ENCODE assay signal across 2 cellular contexts in genomic region chr19:1438933-1439358, GRCh38.
TF ChIP-seq lines count a peak whose summit lies in the region.

No MANE protein-coding gene starts in this region.

TF ChIP-seq in A549, 52 proteins besides CTCF, POLR2A, EP300 and RAD21:
- TF ChIP-seq, protein P1, sequence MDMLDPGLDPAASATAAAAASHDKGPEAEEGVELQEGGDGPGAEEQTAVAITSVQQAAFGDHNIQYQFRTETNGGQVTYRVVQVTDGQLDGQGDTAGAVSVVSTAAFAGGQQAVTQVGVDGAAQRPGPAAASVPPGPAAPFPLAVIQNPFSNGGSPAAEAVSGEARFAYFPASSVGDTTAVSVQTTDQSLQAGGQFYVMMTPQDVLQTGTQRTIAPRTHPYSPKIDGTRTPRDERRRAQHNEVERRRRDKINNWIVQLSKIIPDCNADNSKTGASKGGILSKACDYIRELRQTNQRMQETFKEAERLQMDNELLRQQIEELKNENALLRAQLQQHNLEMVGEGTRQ (IDR thresholded peaks at IDR 0.05), result peak; percentile 34; the same call in 1 of the 2 replicates
- TF ChIP-seq HES2 (IDR thresholded peaks at IDR 0.05), result no peak
TF ChIP-seq in A549: peak in this region for 1.

TF ChIP-seq in K562, 482 proteins besides CTCF, POLR2A, EP300 and RAD21:
- TF ChIP-seq, protein P2, sequence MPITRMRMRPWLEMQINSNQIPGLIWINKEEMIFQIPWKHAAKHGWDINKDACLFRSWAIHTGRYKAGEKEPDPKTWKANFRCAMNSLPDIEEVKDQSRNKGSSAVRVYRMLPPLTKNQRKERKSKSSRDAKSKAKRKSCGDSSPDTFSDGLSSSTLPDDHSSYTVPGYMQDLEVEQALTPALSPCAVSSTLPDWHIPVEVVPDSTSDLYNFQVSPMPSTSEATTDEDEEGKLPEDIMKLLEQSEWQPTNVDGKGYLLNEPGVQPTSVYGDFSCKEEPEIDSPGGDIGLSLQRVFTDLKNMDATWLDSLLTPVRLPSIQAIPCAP (CRISPR knock-in tag; IDR thresholded peaks at IDR 0.05; ENCODE audit: borderline replicate concordance), result 0 out of 2 replicates have a peak, but pooled peaks have one; percentile 7
- TF ChIP-seq E2F4 (CRISPR knock-in tag; IDR thresholded peaks at IDR 0.05; ENCODE audit: low read depth) (no peak), HDGF (IDR thresholded peaks at IDR 0.05) (no peak), USF1 (CRISPR knock-in tag; IDR thresholded peaks at IDR 0.05) (peak; percentile 61), YY1 (IDR thresholded peaks at IDR 0.05; ENCODE audit: borderline replicate concordance in 1 of 3, control insufficient read depth in 1 of 3, extremely low read depth in 1 of 3, insufficient read depth in 3 of 3, insufficient read length in 1 of 3, insufficient replicate concordance in 2 of 3, low read depth in 1 of 3, low read length in 2 of 3) (peak in 1 of 3 experiments; percentile 17), ZBTB1 (CRISPR knock-in tag; IDR thresholded peaks at IDR 0.05; ENCODE audit: borderline replicate concordance, low read depth) (0 out of 2 replicates have a peak, but pooled peaks have one; percentile 9), CHD2 (IDR thresholded peaks at IDR 0.05; ENCODE audit: low read depth, low read length) (no peak), GTF2B (IDR thresholded peaks at IDR 0.05; ENCODE audit: extremely low read depth, insufficient read length) (no peak), TRIM25 (IDR thresholded peaks at IDR 0.05; ENCODE audit: borderline replicate concordance) (no peak), ETV6 (IDR thresholded peaks at IDR 0.05; ENCODE audit: borderline replicate concordance in 1 of 2, low read depth in 2 of 2, low read length in 1 of 2) (no peak), ETV6 (CRISPR knock-in tag; IDR thresholded peaks at IDR 0.05; ENCODE audit: borderline replicate concordance) (no peak), GATAD2B (IDR thresholded peaks at IDR 0.05; ENCODE audit: borderline replicate concordance) (no peak), ZBTB7A (IDR thresholded peaks at IDR 0.05; ENCODE audit: borderline replicate concordance, control insufficient read depth, low read depth, low read length) (peak; percentile 51; the same call in 1 of the 2 replicates), ZNF133 (CRISPR knock-in tag; IDR thresholded peaks at IDR 0.05) (no peak), RHOXF2B (CRISPR knock-in tag; conservative IDR thresholded peaks at IDR 0.05) (no peak), TAF1 (IDR thresholded peaks at IDR 0.05; ENCODE audit: control insufficient read depth, extremely low read depth, insufficient read depth, low read length, severe bottlenecking) (peak; percentile 8), HMG20B (CRISPR knock-in tag; IDR thresholded peaks at IDR 0.05) (no peak), HNRNPLL (IDR thresholded peaks at IDR 0.05; ENCODE audit: low read depth, low read length, poor library complexity, severe bottlenecking) (no peak), RAD51 (IDR thresholded peaks at IDR 0.05; ENCODE audit: borderline replicate concordance, low read depth) (peak; percentile 67), RBM39 (optimal IDR thresholded peaks at IDR 0.05; ENCODE audit: low read depth, low read length) (no peak), NUFIP1 (IDR thresholded peaks at IDR 0.05; ENCODE audit: partially characterized antibody) (no peak)
- TF ChIP-seq, protein P3, sequence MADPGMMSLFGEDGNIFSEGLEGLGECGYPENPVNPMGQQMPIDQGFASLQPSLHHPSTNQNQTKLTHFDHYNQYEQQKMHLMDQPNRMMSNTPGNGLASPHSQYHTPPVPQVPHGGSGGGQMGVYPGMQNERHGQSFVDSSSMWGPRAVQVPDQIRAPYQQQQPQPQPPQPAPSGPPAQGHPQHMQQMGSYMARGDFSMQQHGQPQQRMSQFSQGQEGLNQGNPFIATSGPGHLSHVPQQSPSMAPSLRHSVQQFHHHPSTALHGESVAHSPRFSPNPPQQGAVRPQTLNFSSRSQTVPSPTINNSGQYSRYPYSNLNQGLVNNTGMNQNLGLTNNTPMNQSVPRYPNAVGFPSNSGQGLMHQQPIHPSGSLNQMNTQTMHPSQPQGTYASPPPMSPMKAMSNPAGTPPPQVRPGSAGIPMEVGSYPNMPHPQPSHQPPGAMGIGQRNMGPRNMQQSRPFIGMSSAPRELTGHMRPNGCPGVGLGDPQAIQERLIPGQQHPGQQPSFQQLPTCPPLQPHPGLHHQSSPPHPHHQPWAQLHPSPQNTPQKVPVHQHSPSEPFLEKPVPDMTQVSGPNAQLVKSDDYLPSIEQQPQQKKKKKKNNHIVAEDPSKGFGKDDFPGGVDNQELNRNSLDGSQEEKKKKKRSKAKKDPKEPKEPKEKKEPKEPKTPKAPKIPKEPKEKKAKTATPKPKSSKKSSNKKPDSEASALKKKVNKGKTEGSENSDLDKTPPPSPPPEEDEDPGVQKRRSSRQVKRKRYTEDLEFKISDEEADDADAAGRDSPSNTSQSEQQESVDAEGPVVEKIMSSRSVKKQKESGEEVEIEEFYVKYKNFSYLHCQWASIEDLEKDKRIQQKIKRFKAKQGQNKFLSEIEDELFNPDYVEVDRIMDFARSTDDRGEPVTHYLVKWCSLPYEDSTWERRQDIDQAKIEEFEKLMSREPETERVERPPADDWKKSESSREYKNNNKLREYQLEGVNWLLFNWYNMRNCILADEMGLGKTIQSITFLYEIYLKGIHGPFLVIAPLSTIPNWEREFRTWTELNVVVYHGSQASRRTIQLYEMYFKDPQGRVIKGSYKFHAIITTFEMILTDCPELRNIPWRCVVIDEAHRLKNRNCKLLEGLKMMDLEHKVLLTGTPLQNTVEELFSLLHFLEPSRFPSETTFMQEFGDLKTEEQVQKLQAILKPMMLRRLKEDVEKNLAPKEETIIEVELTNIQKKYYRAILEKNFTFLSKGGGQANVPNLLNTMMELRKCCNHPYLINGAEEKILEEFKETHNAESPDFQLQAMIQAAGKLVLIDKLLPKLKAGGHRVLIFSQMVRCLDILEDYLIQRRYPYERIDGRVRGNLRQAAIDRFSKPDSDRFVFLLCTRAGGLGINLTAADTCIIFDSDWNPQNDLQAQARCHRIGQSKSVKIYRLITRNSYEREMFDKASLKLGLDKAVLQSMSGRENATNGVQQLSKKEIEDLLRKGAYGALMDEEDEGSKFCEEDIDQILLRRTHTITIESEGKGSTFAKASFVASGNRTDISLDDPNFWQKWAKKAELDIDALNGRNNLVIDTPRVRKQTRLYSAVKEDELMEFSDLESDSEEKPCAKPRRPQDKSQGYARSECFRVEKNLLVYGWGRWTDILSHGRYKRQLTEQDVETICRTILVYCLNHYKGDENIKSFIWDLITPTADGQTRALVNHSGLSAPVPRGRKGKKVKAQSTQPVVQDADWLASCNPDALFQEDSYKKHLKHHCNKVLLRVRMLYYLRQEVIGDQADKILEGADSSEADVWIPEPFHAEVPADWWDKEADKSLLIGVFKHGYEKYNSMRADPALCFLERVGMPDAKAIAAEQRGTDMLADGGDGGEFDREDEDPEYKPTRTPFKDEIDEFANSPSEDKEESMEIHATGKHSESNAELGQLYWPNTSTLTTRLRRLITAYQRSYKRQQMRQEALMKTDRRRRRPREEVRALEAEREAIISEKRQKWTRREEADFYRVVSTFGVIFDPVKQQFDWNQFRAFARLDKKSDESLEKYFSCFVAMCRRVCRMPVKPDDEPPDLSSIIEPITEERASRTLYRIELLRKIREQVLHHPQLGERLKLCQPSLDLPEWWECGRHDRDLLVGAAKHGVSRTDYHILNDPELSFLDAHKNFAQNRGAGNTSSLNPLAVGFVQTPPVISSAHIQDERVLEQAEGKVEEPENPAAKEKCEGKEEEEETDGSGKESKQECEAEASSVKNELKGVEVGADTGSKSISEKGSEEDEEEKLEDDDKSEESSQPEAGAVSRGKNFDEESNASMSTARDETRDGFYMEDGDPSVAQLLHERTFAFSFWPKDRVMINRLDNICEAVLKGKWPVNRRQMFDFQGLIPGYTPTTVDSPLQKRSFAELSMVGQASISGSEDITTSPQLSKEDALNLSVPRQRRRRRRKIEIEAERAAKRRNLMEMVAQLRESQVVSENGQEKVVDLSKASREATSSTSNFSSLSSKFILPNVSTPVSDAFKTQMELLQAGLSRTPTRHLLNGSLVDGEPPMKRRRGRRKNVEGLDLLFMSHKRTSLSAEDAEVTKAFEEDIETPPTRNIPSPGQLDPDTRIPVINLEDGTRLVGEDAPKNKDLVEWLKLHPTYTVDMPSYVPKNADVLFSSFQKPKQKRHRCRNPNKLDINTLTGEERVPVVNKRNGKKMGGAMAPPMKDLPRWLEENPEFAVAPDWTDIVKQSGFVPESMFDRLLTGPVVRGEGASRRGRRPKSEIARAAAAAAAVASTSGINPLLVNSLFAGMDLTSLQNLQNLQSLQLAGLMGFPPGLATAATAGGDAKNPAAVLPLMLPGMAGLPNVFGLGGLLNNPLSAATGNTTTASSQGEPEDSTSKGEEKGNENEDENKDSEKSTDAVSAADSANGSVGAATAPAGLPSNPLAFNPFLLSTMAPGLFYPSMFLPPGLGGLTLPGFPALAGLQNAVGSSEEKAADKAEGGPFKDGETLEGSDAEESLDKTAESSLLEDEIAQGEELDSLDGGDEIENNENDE (IDR thresholded peaks at IDR 0.05; ENCODE audit: low read depth, low read length), result no peak
- TF ChIP-seq, protein P1 (CRISPR knock-in tag; IDR thresholded peaks at IDR 0.05), result peak; percentile 68
- TF ChIP-seq, protein P4, sequence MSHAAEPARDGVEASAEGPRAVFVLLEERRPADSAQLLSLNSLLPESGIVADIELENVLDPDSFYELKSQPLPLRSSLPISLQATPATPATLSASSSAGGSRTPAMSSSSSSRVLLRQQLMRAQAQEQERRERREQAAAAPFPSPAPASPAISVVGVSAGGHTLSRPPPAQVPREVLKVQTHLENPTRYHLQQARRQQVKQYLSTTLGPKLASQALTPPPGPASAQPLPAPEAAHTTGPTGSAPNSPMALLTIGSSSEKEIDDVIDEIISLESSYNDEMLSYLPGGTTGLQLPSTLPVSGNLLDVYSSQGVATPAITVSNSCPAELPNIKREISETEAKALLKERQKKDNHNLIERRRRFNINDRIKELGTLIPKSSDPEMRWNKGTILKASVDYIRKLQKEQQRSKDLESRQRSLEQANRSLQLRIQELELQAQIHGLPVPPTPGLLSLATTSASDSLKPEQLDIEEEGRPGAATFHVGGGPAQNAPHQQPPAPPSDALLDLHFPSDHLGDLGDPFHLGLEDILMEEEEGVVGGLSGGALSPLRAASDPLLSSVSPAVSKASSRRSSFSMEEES (CRISPR knock-in tag; IDR thresholded peaks at IDR 0.05), result peak; percentile 67
